Comparison of ENCODE assay signal across 19 cellular contexts in the genomic region with DNA sequence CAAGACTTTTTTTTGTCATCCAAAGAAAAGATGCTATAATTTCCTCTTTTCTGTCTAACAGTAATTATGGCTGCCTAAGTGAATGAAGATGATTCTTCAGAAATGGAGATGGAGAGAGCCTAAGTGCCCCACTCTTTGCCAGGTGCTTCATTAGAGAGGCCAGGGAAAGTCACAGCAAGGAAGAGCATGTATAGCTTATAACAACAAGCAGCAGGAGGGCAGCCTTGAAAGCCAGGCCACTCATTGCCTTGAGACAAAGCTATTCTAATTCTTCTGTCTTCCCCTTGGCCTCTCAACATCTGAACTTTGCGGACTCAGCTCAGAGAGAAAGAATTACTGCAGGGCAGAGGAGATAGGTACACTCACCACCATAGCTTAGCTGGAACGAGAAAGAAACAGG.
DNase-seq lines count a peak whose midpoint lies in the region; ATAC-seq and TF ChIP-seq lines count a peak whose summit lies in the region.
"Had no signal": no experiment of that assay in that cellular context is flagged by ENCODE, and none has a peak within 500 bp of the region (broad histone marks: within the 10 kb centered on the region; RNA-seq: fewer than 3 reads in every experiment).

No MANE protein-coding gene starts in this region.

- no peak for ATAC-seq in activated CD4-positive, alpha-beta T cell treated with anti-CD3 and anti-CD28 coated beads for 36 hours
- ATAC-seq: Panc1 had no signal

- no peaks in the 10 kb centered on the region for H3K79me2 ChIP-seq in parathyroid adenoma

- WGBS in endodermal cell (ENCODE audit: insufficient coverage in 1 of 2, insufficient read length in 1 of 2), 2 experiments: 79 to 86% methylated on average over 1 to 2 of the region's 2 CpGs

- H3K4me1 Mint-ChIP-seq in endodermal cell: peaks cover 3% of the 10 kb centered on the region
- H3K4me1 Mint-ChIP-seq in activated CD4-positive, alpha-beta T cell treated with anti-CD3 and anti-CD28 coated beads for 36 hours: no peaks in the 10 kb centered on the region
- H3K4me1 Mint-ChIP-seq: CD4-positive, CD25-positive, alpha-beta regulatory T cell had no signal

- no peak overlapping the region for H3K4me3 Mint-ChIP-seq in endodermal cell
- H3K4me3 Mint-ChIP-seq in activated CD4-positive, alpha-beta T cell treated with anti-CD3 and anti-CD28 coated beads for 36 hours: no peak overlapping the region
- H3K4me3 Mint-ChIP-seq: CD4-positive, CD25-positive, alpha-beta regulatory T cell had no signal

- peaks cover 29% of the 10 kb centered on the region for H3K27me3 Mint-ChIP-seq in endodermal cell (ENCODE audit: insufficient read depth)
- H3K27me3 Mint-ChIP-seq in activated CD4-positive, alpha-beta T cell treated with anti-CD3 and anti-CD28 coated beads for 36 hours: peaks cover 15% of the 10 kb centered on the region

- H3K4me3 ChIP-seq in H7 (ENCODE audit: insufficient read depth, low read depth, low read length) (no peak overlapping the region), endodermal cell (ENCODE audit: low read length) (no peak overlapping the region), parathyroid adenoma (ENCODE audit: low read depth, low read length) (no peak overlapping the region)
- H3K4me3 ChIP-seq: BLaER1, SK-N-MC had no signal

- H3K9me3 ChIP-seq in endodermal cell (ENCODE audit: control insufficient read depth, low read length) (no peaks in the 10 kb centered on the region), parathyroid adenoma (ENCODE audit: control insufficient read depth, low read length) (no peaks in the 10 kb centered on the region)
- H3K9me3 ChIP-seq: BLaER1 had no signal

- H3K27ac ChIP-seq in endodermal cell (ENCODE audit: low read depth, low read length) (no peak overlapping the region), parathyroid adenoma (peak overlapping the region; percentile 75)
- H3K27ac ChIP-seq: BLaER1, SK-N-MC had no signal

- H3K9ac ChIP-seq in endodermal cell (ENCODE audit: extremely low read depth, low read length, poor library complexity, severe bottlenecking) (no peak overlapping the region), parathyroid adenoma (no peak overlapping the region)
- H3K9ac ChIP-seq: BLaER1 had no signal

- no peaks in the 10 kb centered on the region for H3K27me3 ChIP-seq in H7 (ENCODE audit: control insufficient read depth, insufficient read depth, low read length)
- H3K27me3 ChIP-seq in endodermal cell (ENCODE audit: control insufficient read depth, insufficient read depth, low read length, poor library complexity, severe bottlenecking): no peaks in the 10 kb centered on the region
- H3K27me3 ChIP-seq in parathyroid adenoma (ENCODE audit: control insufficient read depth, insufficient read depth, low read length): no peaks in the 10 kb centered on the region
- H3K27me3 ChIP-seq: BLaER1 had no signal

- H3K27ac Mint-ChIP-seq in endodermal cell: no peak overlapping the region
- H3K27ac Mint-ChIP-seq in activated CD4-positive, alpha-beta T cell treated with anti-CD3 and anti-CD28 coated beads for 36 hours: no peak overlapping the region
- H3K27ac Mint-ChIP-seq: CD4-positive, CD25-positive, alpha-beta regulatory T cell had no signal

- CTCF ChIA-PET in activated CD4-positive, alpha-beta T cell treated with anti-CD3 and anti-CD28 coated beads for 36 hours (lab: Charles Lee): interaction anchor here (2.0 kb wide), 1 partner anchor 8 kb away, joined by 15 read pairs; no protein-coding TSS in a partner anchor

- no peak overlapping the region for H3K4me2 ChIP-seq in parathyroid adenoma (ENCODE audit: low read length)
- H3K4me2 ChIP-seq: BLaER1 had no signal

- no peaks in the 10 kb centered on the region for H3K9me3 Mint-ChIP-seq in endodermal cell
- H3K9me3 Mint-ChIP-seq in activated CD4-positive, alpha-beta T cell treated with anti-CD3 and anti-CD28 coated beads for 36 hours (ENCODE audit: low read depth): no peaks in the 10 kb centered on the region
- H3K9me3 Mint-ChIP-seq: CD4-positive, CD25-positive, alpha-beta regulatory T cell had no signal

- H3K36me3 Mint-ChIP-seq in endodermal cell (ENCODE audit: low read depth): no peaks in the 10 kb centered on the region
- no peaks in the 10 kb centered on the region for H3K36me3 Mint-ChIP-seq in activated CD4-positive, alpha-beta T cell treated with anti-CD3 and anti-CD28 coated beads for 36 hours (ENCODE audit: low read depth)
- H3K36me3 Mint-ChIP-seq: CD4-positive, CD25-positive, alpha-beta regulatory T cell had no signal

- TF ChIP-seq CTCF in endodermal cell (conservative IDR thresholded peaks at IDR 0.05) (no peak), parathyroid adenoma (IDR thresholded peaks at IDR 0.05) (no peak)

- intact Hi-C loops in activated CD4-positive, alpha-beta T cell treated with anti-CD3 and anti-CD28 coated beads for 36 hours (cut with DNase I, micrococcal nuclease): loop anchor here in 1 of 2 experiments (10.0 kb wide), 1 partner anchor 66 kb away; no protein-coding TSS in a partner anchor

- POLR2A ChIA-PET in activated CD4-positive, alpha-beta T cell treated with anti-CD3 and anti-CD28 coated beads for 36 hours (lab: Charles Lee): no interaction called here

- H3K36me3 ChIP-seq in H7 (replicated peaks; ENCODE audit: control insufficient read depth, insufficient read depth, low read length): no peaks in the 10 kb centered on the region
- H3K36me3 ChIP-seq in endodermal cell (ENCODE audit: control insufficient read depth, insufficient read depth, low read length): no peaks in the 10 kb centered on the region
- no peaks in the 10 kb centered on the region for H3K36me3 ChIP-seq in parathyroid adenoma (ENCODE audit: control insufficient read depth, insufficient read depth, low read length)
- H3K36me3 ChIP-seq: BLaER1 had no signal

- peak overlapping the region; percentile 56 for H2AFZ ChIP-seq in parathyroid adenoma

- DNase-seq in H7 (peak; percentile 49), NCI-H2227 (lab: John Stamatoyannopoulos, UW; ENCODE audit: unreplicated experiment) (peak; percentile 20), endodermal cell (peak; percentile 65), T1000 (lab: John Stamatoyannopoulos, UW) (no peak), glomerular visceral epithelial cell (ENCODE audit: extremely low spot score) (no peak), LoVo (ENCODE audit: low spot score) (no peak)
- DNase-seq in activated CD4-positive, alpha-beta T cell treated with anti-CD3 and anti-CD28 coated beads for 36 hours: no peak
- DNase-seq: CD4-positive, CD25-positive, alpha-beta regulatory T cell; DMS153; DND-41; KG1; MM.1S; NCI-H187; NCI-H2081 treated with DMSO at 0.1 percent for 48 hours; NCI-H526 treated with DMSO at 0.1 percent for 48 hours had no signal

- H3K4me1 ChIP-seq in endodermal cell (ENCODE audit: control insufficient read depth, insufficient read depth, low read length): no peaks in the 10 kb centered on the region
- H3K4me1 ChIP-seq in parathyroid adenoma: peaks cover 15% of the 10 kb centered on the region
- H3K4me1 ChIP-seq: BLaER1 had no signal

Comparison
In these comparisons a context has a peak if more than half of its experiments do, and no peak if none do; other contexts are left out.
1. DNase-seq: peak in H7 (single experiment), NCI-H2227 (single experiment) and endodermal cell (single experiment); none in T1000 (single experiment), activated CD4-positive, alpha-beta T cell treated with anti-CD3 and anti-CD28 coated beads for 36 hours (single experiment), glomerular visceral epithelial cell (single experiment) and LoVo (single experiment).